19 cellular contexts compared by ENCODE assay signal in genomic region chr17:57512258-57512657, GRCh38.
DNase-seq lines count a peak whose midpoint lies in the region; ATAC-seq and TF ChIP-seq lines count a peak whose summit lies in the region.
"Had no signal": no experiment of that assay in that cellular context is flagged by ENCODE, and none has a peak within 500 bp of the region (broad histone marks: within the 10 kb centered on the region; RNA-seq: fewer than 3 reads in every experiment).

No MANE protein-coding gene starts in this region.

- H3K27ac ChIP-seq in BLaER1 treated with 17β-estradiol and CSF1 and Interleukin-3, amounts not matched to agents 10 nM and 100 nM: peak overlapping the region in 6 of 11 experiments; percentile 57 to 84 (median 72); a peak in 11 of 22 replicates
- 0 out of 2 replicates have a peak overlapping the region, but pooled peaks have one; percentile 55 for H3K27ac ChIP-seq in GM23338 (ENCODE audit: low read depth)
- peak overlapping the region; percentile 100 for H3K27ac ChIP-seq in OCI-LY1 (ENCODE audit: low read depth, low read length, poor library complexity, severe bottlenecking)
- no peak overlapping the region for H3K27ac ChIP-seq in left lung

- H3K36me3 ChIP-seq in BLaER1 treated with 17β-estradiol and CSF1 and Interleukin-3, amounts not matched to agents 10 nM and 100 nM: peaks cover 0 to 53% (median 0%) of the 10 kb centered on the region in 11 experiments; a peak in 3 of 22 replicates
- H3K36me3 ChIP-seq in GM23338 (ENCODE audit: insufficient read depth) (no peaks in the 10 kb centered on the region), OCI-LY1 (ENCODE audit: insufficient read depth, low read length) (peaks cover 28% of the 10 kb centered on the region), left lung (no peaks in the 10 kb centered on the region)

- no peak overlapping the region for H3K27ac Mint-ChIP-seq in GM23338
- peak overlapping the region in 2 of 3 experiments; percentile 68 to 72 for H3K27ac Mint-ChIP-seq in nephron

- H2AFZ ChIP-seq in GM23338 (no peak overlapping the region), OCI-LY1 (ENCODE audit: low read length) (no peak overlapping the region)

- no peak for TF ChIP-seq CTCF in GM23338 (conservative IDR thresholded peaks at IDR 0.05; ENCODE audit: low read depth in 2 of 2)
- TF ChIP-seq CTCF in OCI-LY1 (IDR thresholded peaks at IDR 0.05; ENCODE audit: low read length): no peak
- TF ChIP-seq CTCF in nephron (IDR thresholded peaks at IDR 0.05; ENCODE audit: unreplicated experiment in 3 of 3): no peak
- no peak for TF ChIP-seq CTCF in left lung (IDR thresholded peaks at IDR 0.05)

- H3K4me2 ChIP-seq in BLaER1 treated with 17β-estradiol and CSF1 and Interleukin-3, amounts not matched to agents 10 nM and 100 nM: peak overlapping the region in 9 of 11 experiments; percentile 0 to 97 (median 82); a peak in 17 of 22 replicates
- H3K4me2 ChIP-seq in GM23338 (no peak overlapping the region), OCI-LY1 (ENCODE audit: low read length) (no peak overlapping the region)

- peaks cover 3% of the 10 kb centered on the region for H3K79me2 ChIP-seq in GM23338 (replicated peaks; ENCODE audit: insufficient read depth)
- peaks cover 40% of the 10 kb centered on the region for H3K79me2 ChIP-seq in OCI-LY1 (ENCODE audit: insufficient read depth, low read length)

- ATAC-seq in GM23338: peak; percentile 18; the same call in 2 of the 3 replicates
- no peak for ATAC-seq in GM21526 (IDR thresholded peaks at IDR 0.05; ENCODE audit: low FRiP score, unreplicated experiment)
- ATAC-seq in left lung: no peak
- ATAC-seq: K562 had no signal

- H3K9me2 ChIP-seq in GM23338 (ENCODE audit: insufficient read depth) (no peaks in the 10 kb centered on the region), OCI-LY1 (ENCODE audit: low read depth, low read length) (no peaks in the 10 kb centered on the region)

- H3K27me3 Mint-ChIP-seq in GM23338 (ENCODE audit: insufficient read depth, low read depth, poor library complexity): peaks cover 5% of the 10 kb centered on the region
- H3K27me3 Mint-ChIP-seq in nephron (ENCODE audit: low read depth): peaks cover 29% of the 10 kb centered on the region
- H3K27me3 Mint-ChIP-seq: CD4-positive, CD25-positive, alpha-beta regulatory T cell had no signal

- no peak overlapping the region for H3K4me3 ChIP-seq in BLaER1 treated with 17β-estradiol and CSF1 and Interleukin-3, amounts not matched to agents 10 nM and 100 nM
- H3K4me3 ChIP-seq in GM23338: no peak overlapping the region
- H3K4me3 ChIP-seq in OCI-LY1 (ENCODE audit: low read depth, low read length, poor library complexity, severe bottlenecking): no peak overlapping the region
- no peak overlapping the region for H3K4me3 ChIP-seq in left lung
- H3K4me3 ChIP-seq: K562 had no signal

- intact Hi-C loops in left lung (cut with DNase I): no loop called here

- no peaks in the 10 kb centered on the region for H3F3A ChIP-seq in GM23338 (replicated peaks; ENCODE audit: low read depth)
- no peaks in the 10 kb centered on the region for H3F3A ChIP-seq in OCI-LY1 (ENCODE audit: insufficient read depth, low read length)

- H3K36me3 Mint-ChIP-seq in GM23338 (ENCODE audit: low read depth) (no peaks in the 10 kb centered on the region), nephron (ENCODE audit: low read depth) (peaks cover 3% of the 10 kb centered on the region)

- H3K9ac ChIP-seq in BLaER1 treated with 17β-estradiol and CSF1 and Interleukin-3, amounts not matched to agents 10 nM and 100 nM: peak overlapping the region in 4 of 11 experiments; percentile 8 to 60 (median 42); a peak in 3 of 22 replicates
- peak overlapping the region; percentile 12; the same call in 1 of the 2 replicates for H3K9ac ChIP-seq in OCI-LY1 (ENCODE audit: low read length)

- H3K27me3 ChIP-seq in BLaER1 treated with 17β-estradiol and CSF1 and Interleukin-3, amounts not matched to agents 10 nM and 100 nM: no peaks in the 10 kb centered on the region
- no peaks in the 10 kb centered on the region for H3K27me3 ChIP-seq in GM23338 (ENCODE audit: insufficient read depth)
- H3K27me3 ChIP-seq in OCI-LY1 (ENCODE audit: insufficient read depth, low read length): no peaks in the 10 kb centered on the region
- H3K27me3 ChIP-seq in left lung: no peaks in the 10 kb centered on the region

- no peaks in the 10 kb centered on the region for H3K9me3 ChIP-seq in BLaER1 treated with 17β-estradiol and CSF1 and Interleukin-3, amounts not matched to agents 10 nM and 100 nM (replicated peaks in 1 of 11)
- H3K9me3 ChIP-seq in OCI-LY1 (ENCODE audit: low read length) (no peaks in the 10 kb centered on the region), left lung (no peaks in the 10 kb centered on the region)
- H3K9me3 ChIP-seq: Caco-2 had no signal

- no peaks in the 10 kb centered on the region for H3K9me3 Mint-ChIP-seq in GM23338
- H3K9me3 Mint-ChIP-seq in nephron: no peaks in the 10 kb centered on the region
- H3K9me3 Mint-ChIP-seq: CD4-positive, CD25-positive, alpha-beta regulatory T cell had no signal

- DNase-seq in GM23338 (ENCODE audit: low spot score): no peak
- DNase-seq in NCI-H526 (lab: John Stamatoyannopoulos, UW): no peak
- no peak for DNase-seq in left lung
- no peak for DNase-seq in putamen (ENCODE audit: low spot score)
- DNase-seq: ACHN; AML-193; Caco-2; CD4-positive, CD25-positive, alpha-beta regulatory T cell; HCEC 1CT; NCI-H1417 treated with DMSO at 0.1 percent for 48 hours; NCI-H1930; NCI-H510A; OCI-M1; SIG-M5 had no signal

- peaks cover 38% of the 10 kb centered on the region for H3K4me1 Mint-ChIP-seq in GM23338
- H3K4me1 Mint-ChIP-seq in nephron: peaks cover 33% of the 10 kb centered on the region

- H3K4me1 ChIP-seq in BLaER1 treated with 17β-estradiol and CSF1 and Interleukin-3, amounts not matched to agents 10 nM and 100 nM: peaks cover 4 to 100% (median 98%) of the 10 kb centered on the region in 10 experiments
- H3K4me1 ChIP-seq in GM23338 (ENCODE audit: insufficient read depth) (peaks cover 6% of the 10 kb centered on the region; the same call in 1 of the 2 replicates), OCI-LY1 (ENCODE audit: insufficient read depth, low read length, severe bottlenecking) (peaks cover 98% of the 10 kb centered on the region), left lung (no peaks in the 10 kb centered on the region)

- H4K20me1 ChIP-seq in BLaER1 treated with 17β-estradiol and CSF1 and Interleukin-3, amounts not matched to agents 10 nM and 100 nM: peaks cover 0 to 14% (median 0%) of the 10 kb centered on the region in 11 experiments; a peak in 2 of 22 replicates
- H4K20me1 ChIP-seq in GM23338 (replicated peaks; ENCODE audit: insufficient read depth) (peaks cover 3% of the 10 kb centered on the region), OCI-LY1 (ENCODE audit: insufficient read depth, low read length) (no peaks in the 10 kb centered on the region)

- H3K4me3 Mint-ChIP-seq in GM23338: no peak overlapping the region
- no peak overlapping the region for H3K4me3 Mint-ChIP-seq in nephron

TF ChIP-seq in GM23338, 12 proteins besides CTCF, POLR2A, EP300 and RAD21 (continues in another document):
- TF ChIP-seq NANOG (IDR thresholded peaks at IDR 0.05; ENCODE audit: borderline replicate concordance): no peak
- TF ChIP-seq ZNF114 (CRISPR knock-in tag; IDR thresholded peaks at IDR 0.05): no peak
- no peak for TF ChIP-seq ZNF331 (CRISPR knock-in tag; IDR thresholded peaks at IDR 0.05; ENCODE audit: low read depth)
- TF ChIP-seq, protein P1, sequence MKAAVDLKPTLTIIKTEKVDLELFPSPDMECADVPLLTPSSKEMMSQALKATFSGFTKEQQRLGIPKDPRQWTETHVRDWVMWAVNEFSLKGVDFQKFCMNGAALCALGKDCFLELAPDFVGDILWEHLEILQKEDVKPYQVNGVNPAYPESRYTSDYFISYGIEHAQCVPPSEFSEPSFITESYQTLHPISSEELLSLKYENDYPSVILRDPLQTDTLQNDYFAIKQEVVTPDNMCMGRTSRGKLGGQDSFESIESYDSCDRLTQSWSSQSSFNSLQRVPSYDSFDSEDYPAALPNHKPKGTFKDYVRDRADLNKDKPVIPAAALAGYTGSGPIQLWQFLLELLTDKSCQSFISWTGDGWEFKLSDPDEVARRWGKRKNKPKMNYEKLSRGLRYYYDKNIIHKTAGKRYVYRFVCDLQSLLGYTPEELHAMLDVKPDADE (IDR thresholded peaks at IDR 0.05): no peak
- TF ChIP-seq EZH2phosphoT487 (IDR thresholded peaks at IDR 0.05; ENCODE audit: unreplicated experiment): no peak
- TF ChIP-seq, protein P2, sequence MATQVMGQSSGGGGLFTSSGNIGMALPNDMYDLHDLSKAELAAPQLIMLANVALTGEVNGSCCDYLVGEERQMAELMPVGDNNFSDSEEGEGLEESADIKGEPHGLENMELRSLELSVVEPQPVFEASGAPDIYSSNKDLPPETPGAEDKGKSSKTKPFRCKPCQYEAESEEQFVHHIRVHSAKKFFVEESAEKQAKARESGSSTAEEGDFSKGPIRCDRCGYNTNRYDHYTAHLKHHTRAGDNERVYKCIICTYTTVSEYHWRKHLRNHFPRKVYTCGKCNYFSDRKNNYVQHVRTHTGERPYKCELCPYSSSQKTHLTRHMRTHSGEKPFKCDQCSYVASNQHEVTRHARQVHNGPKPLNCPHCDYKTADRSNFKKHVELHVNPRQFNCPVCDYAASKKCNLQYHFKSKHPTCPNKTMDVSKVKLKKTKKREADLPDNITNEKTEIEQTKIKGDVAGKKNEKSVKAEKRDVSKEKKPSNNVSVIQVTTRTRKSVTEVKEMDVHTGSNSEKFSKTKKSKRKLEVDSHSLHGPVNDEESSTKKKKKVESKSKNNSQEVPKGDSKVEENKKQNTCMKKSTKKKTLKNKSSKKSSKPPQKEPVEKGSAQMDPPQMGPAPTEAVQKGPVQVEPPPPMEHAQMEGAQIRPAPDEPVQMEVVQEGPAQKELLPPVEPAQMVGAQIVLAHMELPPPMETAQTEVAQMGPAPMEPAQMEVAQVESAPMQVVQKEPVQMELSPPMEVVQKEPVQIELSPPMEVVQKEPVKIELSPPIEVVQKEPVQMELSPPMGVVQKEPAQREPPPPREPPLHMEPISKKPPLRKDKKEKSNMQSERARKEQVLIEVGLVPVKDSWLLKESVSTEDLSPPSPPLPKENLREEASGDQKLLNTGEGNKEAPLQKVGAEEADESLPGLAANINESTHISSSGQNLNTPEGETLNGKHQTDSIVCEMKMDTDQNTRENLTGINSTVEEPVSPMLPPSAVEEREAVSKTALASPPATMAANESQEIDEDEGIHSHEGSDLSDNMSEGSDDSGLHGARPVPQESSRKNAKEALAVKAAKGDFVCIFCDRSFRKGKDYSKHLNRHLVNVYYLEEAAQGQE (IDR thresholded peaks at IDR 0.05; ENCODE audit: unreplicated experiment): no peak
- TF ChIP-seq POLR2AphosphoS5 (IDR thresholded peaks at IDR 0.05; ENCODE audit: low read depth): no peak
- TF ChIP-seq EZH2 (IDR thresholded peaks at IDR 0.05; ENCODE audit: low read depth, unreplicated experiment): no peak
- TF ChIP-seq CREB1 (CRISPR knock-in tag; IDR thresholded peaks at IDR 0.05; ENCODE audit: low read depth): no peak
- TF ChIP-seq STAT1 (IDR thresholded peaks at IDR 0.05; ENCODE audit: unreplicated experiment): no peak

Comparison
In these comparisons a context has a peak if more than half of its experiments do, and no peak if none do; other contexts are left out.
1. H3K27ac ChIP-seq: peak in BLaER1 treated with 17β-estradiol and CSF1 and Interleukin-3, amounts not matched to agents 10 nM and 100 nM (6 of 11), GM23338 (single experiment) and OCI-LY1 (single experiment); none in left lung (0 of 2).
2. H3K4me2 ChIP-seq: peak in BLaER1 treated with 17β-estradiol and CSF1 and Interleukin-3, amounts not matched to agents 10 nM and 100 nM (9 of 11); none in GM23338 (single experiment) and OCI-LY1 (single experiment).